In genomic region chr7:100706672-100707311, GRCh38 we compare ENCODE assay signal across 8 cellular contexts. TPM values are rescaled to one million over a fixed set of nuclear protein-coding genes. Genes with fewer than 3 reads are reported as not detected.
DNase-seq lines count a peak whose midpoint lies in the region; ATAC-seq and TF ChIP-seq lines count a peak whose summit lies in the region.

No MANE protein-coding gene starts in this region.

- no peak for TF ChIP-seq POLR2A in transverse colon (IDR thresholded peaks at IDR 0.05)

- peak overlapping the region; percentile 92 for H3K27ac Mint-ChIP-seq in activated CD8-positive, alpha-beta memory T cell treated with anti-CD3 and anti-CD28 coated beads, Interleukin-2, amount 10 ng/mL, durations not matched to agents 7 days and 5 days

- 21% methylated on average over 34 of the region's 34 CpGs for WGBS in liver
- 41% methylated on average over 34 of the region's 34 CpGs; no CpG with 5 or more reads in 1 of the 2 donors for WGBS in transverse colon (ENCODE audit: low coverage in 1 of 2), 2 donors

- TF ChIP-seq EP300 in transverse colon (IDR thresholded peaks at IDR 0.05; ENCODE audit: low read depth) = no peak

- TF ChIP-seq CTCF in astrocyte of the cerebellum (IDR thresholded peaks at IDR 0.05; ENCODE audit: low read depth, low read length, missing control alignments) = no peak
- TF ChIP-seq CTCF in liver (IDR thresholded peaks at IDR 0.05; ENCODE audit: low read depth, low read length, missing input control) = no peak
- no peak for TF ChIP-seq CTCF in transverse colon (IDR thresholded peaks at IDR 0.05)

- H3K4me3 Mint-ChIP-seq in activated CD8-positive, alpha-beta memory T cell treated with anti-CD3 and anti-CD28 coated beads, Interleukin-2, amount 10 ng/mL, durations not matched to agents 7 days and 5 days = peak overlapping the region; percentile 94

- intact Hi-C loops in transverse colon (cut with DNase I; ENCODE audit: low total_unique reads) = loop anchor here (10.0 kb wide), 2 partner anchors 148 to 232 kb away; partner anchors contain the start of genes SLC12A9 and TSC22D4

- H3K9me3 ChIP-seq in liver (ENCODE audit: control insufficient read depth in 4 of 4, low read length in 3 of 4) (no peaks in the 10 kb centered on the region), transverse colon (no peaks in the 10 kb centered on the region)

- DNase-seq in activated CD8-positive, alpha-beta memory T cell treated with anti-CD3 and anti-CD28 coated beads, Interleukin-2, amount 10 ng/mL, durations not matched to agents 7 days and 5 days = no peak
- DNase-seq in activated CD8-positive, alpha-beta memory T cell treated with anti-CD3 and anti-CD28 coated beads, Interleukin-2, amount 50 U/mL, for 48 hours = no peak
- no peak for DNase-seq in astrocyte of the cerebellum (ENCODE audit: low read depth)
- no peak for DNase-seq in transverse colon
- DNase-seq in C1 segment of cervical spinal cord (lab: John Stamatoyannopoulos, UW) = no peak

- no peaks in the 10 kb centered on the region for H3K27me3 ChIP-seq in liver (ENCODE audit: control insufficient read depth in 4 of 4, insufficient read depth in 4 of 4, low read length in 3 of 4)
- no peaks in the 10 kb centered on the region for H3K27me3 ChIP-seq in transverse colon

- peak overlapping the region; percentile 89 to 96 for H3K27ac ChIP-seq in liver (ENCODE audit: low read depth in 1 of 2, low read length in 2 of 2)
- peak overlapping the region; percentile 93 to 96 (median 94) for H3K27ac ChIP-seq in transverse colon

- no peak for ATAC-seq in activated CD8-positive, alpha-beta memory T cell treated with anti-CD3 and anti-CD28 coated beads, Interleukin-2, amount 10 ng/mL, durations not matched to agents 7 days and 5 days
- ATAC-seq in HG02885 (IDR thresholded peaks at IDR 0.05; ENCODE audit: poor library complexity, unreplicated experiment) (no peak), GM21576 (IDR thresholded peaks at IDR 0.05; ENCODE audit: unreplicated experiment) (no peak)

- peak overlapping the region; percentile 39 to 65 for H3K9ac ChIP-seq in liver (ENCODE audit: low read depth in 1 of 2, low read length in 2 of 2)

- no peaks in the 10 kb centered on the region for H3K36me3 ChIP-seq in liver (ENCODE audit: control insufficient read depth in 4 of 4, insufficient read depth in 3 of 4, low read depth in 1 of 4, low read length in 3 of 4)
- no peaks in the 10 kb centered on the region for H3K36me3 ChIP-seq in transverse colon

- H3K4me1 ChIP-seq in liver (ENCODE audit: control insufficient read depth in 4 of 4, insufficient read depth in 4 of 4, low read length in 3 of 4) (peaks cover 8 to 45% (median 24%) of the 10 kb centered on the region in 4 donors), transverse colon (peaks cover 7 to 21% (median 12%) of the 10 kb centered on the region in 4 donors)

- peak overlapping the region; percentile 89 for H3K4me3 ChIP-seq in astrocyte of the cerebellum (ENCODE audit: low read depth, low read length)
- peak overlapping the region; percentile 68 to 93 (median 81) for H3K4me3 ChIP-seq in liver (ENCODE audit: low read depth in 1 of 3, low read length in 3 of 3)
- H3K4me3 ChIP-seq in transverse colon = peak overlapping the region; percentile 82 to 92 (median 82)

- CTCF ChIA-PET in activated CD8-positive, alpha-beta memory T cell treated with anti-CD3 and anti-CD28 coated beads, Interleukin-2, amount 10 ng/mL, durations not matched to agents 7 days and 5 days (lab: Charles Lee) = interaction anchor here (1.3 to 6.5 kb wide), 11 partner anchors 8 to 371 kb away, joined by 3 to 137 read pairs (median 7); partner anchors contain the start of genes GIGYF1, SLC12A9 and SRRT

- in situ Hi-C loops in astrocyte of the cerebellum (cut with HindIII; ENCODE audit: low sequenced_read_pairs) (no loop called here), transverse colon (cut with MboI; ENCODE audit: low pct_ligation_motif_present in 1 of 4, low pct_unique_long_range_greater_than_20kb in 1 of 4, low sequenced_read_pairs in 3 of 4) (loop anchor here in 2 of 4 donors (25.0 kb wide), 2 partner anchors 156 to 244 kb away; partner anchors contain the start of genes SLC12A9 (in 1 of the 2), SPACDR (in 1 of the 2) and TRIP6 (in 1 of the 2))

- H3K9me3 Mint-ChIP-seq in activated CD8-positive, alpha-beta memory T cell treated with anti-CD3 and anti-CD28 coated beads, Interleukin-2, amount 10 ng/mL, durations not matched to agents 7 days and 5 days (ENCODE audit: low read depth) = no peaks in the 10 kb centered on the region

- TF ChIP-seq RAD21 in liver (IDR thresholded peaks at IDR 0.05) = no peak

- no peaks in the 10 kb centered on the region for H3K27me3 Mint-ChIP-seq in activated CD8-positive, alpha-beta memory T cell treated with anti-CD3 and anti-CD28 coated beads, Interleukin-2, amount 10 ng/mL, durations not matched to agents 7 days and 5 days

- peaks cover 24% of the 10 kb centered on the region for H3K4me1 Mint-ChIP-seq in activated CD8-positive, alpha-beta memory T cell treated with anti-CD3 and anti-CD28 coated beads, Interleukin-2, amount 10 ng/mL, durations not matched to agents 7 days and 5 days

- H3K36me3 Mint-ChIP-seq in activated CD8-positive, alpha-beta memory T cell treated with anti-CD3 and anti-CD28 coated beads, Interleukin-2, amount 10 ng/mL, durations not matched to agents 7 days and 5 days = peaks cover 4% of the 10 kb centered on the region

TF ChIP-seq in liver, 16 proteins besides CTCF, POLR2A, EP300 and RAD21:
- TF ChIP-seq NR2F2 (IDR thresholded peaks at IDR 0.05) (no peak), FOXA1 (IDR thresholded peaks at IDR 0.05) (no peak), YY1 (IDR thresholded peaks at IDR 0.05) (no peak), EGR1 (IDR thresholded peaks at IDR 0.05; ENCODE audit: low read depth in 2 of 2) (no peak), JUND (IDR thresholded peaks at IDR 0.05) (no peak), GABPA (IDR thresholded peaks at IDR 0.05 in 1 of 2, conservative IDR thresholded peaks at IDR 0.05 in 1 of 2) (no peak), FOXA2 (IDR thresholded peaks at IDR 0.05) (no peak)
- TF ChIP-seq, protein P1, sequence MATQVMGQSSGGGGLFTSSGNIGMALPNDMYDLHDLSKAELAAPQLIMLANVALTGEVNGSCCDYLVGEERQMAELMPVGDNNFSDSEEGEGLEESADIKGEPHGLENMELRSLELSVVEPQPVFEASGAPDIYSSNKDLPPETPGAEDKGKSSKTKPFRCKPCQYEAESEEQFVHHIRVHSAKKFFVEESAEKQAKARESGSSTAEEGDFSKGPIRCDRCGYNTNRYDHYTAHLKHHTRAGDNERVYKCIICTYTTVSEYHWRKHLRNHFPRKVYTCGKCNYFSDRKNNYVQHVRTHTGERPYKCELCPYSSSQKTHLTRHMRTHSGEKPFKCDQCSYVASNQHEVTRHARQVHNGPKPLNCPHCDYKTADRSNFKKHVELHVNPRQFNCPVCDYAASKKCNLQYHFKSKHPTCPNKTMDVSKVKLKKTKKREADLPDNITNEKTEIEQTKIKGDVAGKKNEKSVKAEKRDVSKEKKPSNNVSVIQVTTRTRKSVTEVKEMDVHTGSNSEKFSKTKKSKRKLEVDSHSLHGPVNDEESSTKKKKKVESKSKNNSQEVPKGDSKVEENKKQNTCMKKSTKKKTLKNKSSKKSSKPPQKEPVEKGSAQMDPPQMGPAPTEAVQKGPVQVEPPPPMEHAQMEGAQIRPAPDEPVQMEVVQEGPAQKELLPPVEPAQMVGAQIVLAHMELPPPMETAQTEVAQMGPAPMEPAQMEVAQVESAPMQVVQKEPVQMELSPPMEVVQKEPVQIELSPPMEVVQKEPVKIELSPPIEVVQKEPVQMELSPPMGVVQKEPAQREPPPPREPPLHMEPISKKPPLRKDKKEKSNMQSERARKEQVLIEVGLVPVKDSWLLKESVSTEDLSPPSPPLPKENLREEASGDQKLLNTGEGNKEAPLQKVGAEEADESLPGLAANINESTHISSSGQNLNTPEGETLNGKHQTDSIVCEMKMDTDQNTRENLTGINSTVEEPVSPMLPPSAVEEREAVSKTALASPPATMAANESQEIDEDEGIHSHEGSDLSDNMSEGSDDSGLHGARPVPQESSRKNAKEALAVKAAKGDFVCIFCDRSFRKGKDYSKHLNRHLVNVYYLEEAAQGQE (IDR thresholded peaks at IDR 0.05) = no peak

RNA-seq across cellular contexts. Expression of gene POP7, which starts 0.9 kb away (rescaled TPM):
- 10 to 100 TPM; 43.6 to 53.4 TPM for total RNA-seq in activated CD8-positive, alpha-beta memory T cell treated with anti-CD3 and anti-CD28 coated beads, Interleukin-2, amount 10 ng/mL, durations not matched to agents 7 days and 5 days
- total RNA-seq in liver = 10 to 100 TPM; 19.1 to 36.6 TPM
- 10 to 100 TPM; 31.1 to 40.1 TPM for polyA plus RNA-seq in liver
- 10 to 100 TPM; 10.7 to 58.7 (median 34.1) TPM for total RNA-seq in transverse colon

RNA-seq across cellular contexts. Expression of gene GIGYF1, which starts 12.7 kb away (rescaled TPM):
- total RNA-seq in activated CD8-positive, alpha-beta memory T cell treated with anti-CD3 and anti-CD28 coated beads, Interleukin-2, amount 10 ng/mL, durations not matched to agents 7 days and 5 days = 10 to 100 TPM; 47.1 to 53.4 TPM
- total RNA-seq in liver (10 to 100 TPM; 12.7 TPM), transverse colon (100 to 1,000 TPM in 1 of 4 donors, 10 to 100 TPM in 3; 25.4 to 104 (median 51.8) TPM)
- polyA plus RNA-seq in liver = 1 to 10 TPM; 6.8 to 7.5 TPM

RNA-seq across cellular contexts. Expression of gene EPO, which starts 13.5 kb away (rescaled TPM):
- total RNA-seq in activated CD8-positive, alpha-beta memory T cell treated with anti-CD3 and anti-CD28 coated beads, Interleukin-2, amount 10 ng/mL, durations not matched to agents 7 days and 5 days = not detected
- total RNA-seq in liver (1 to 10 TPM; 1.3 to 1.5 TPM), transverse colon (not detected)
- polyA plus RNA-seq in liver = 10 to 100 TPM in 1 of 2 donors, 1 to 10 TPM in 1; 5.3 to 22.9 TPM

RNA-seq across cellular contexts. Expression of gene ZAN, which starts 26.6 kb away (rescaled TPM):
- not detected for total RNA-seq in activated CD8-positive, alpha-beta memory T cell treated with anti-CD3 and anti-CD28 coated beads, Interleukin-2, amount 10 ng/mL, durations not matched to agents 7 days and 5 days
- total RNA-seq in liver = under 1 TPM in 1 of 2 donors, not detected in 1; under 0.01 TPM
- polyA plus RNA-seq in liver = under 1 TPM in 1 of 2 donors, not detected in 1; 0.08 TPM
- total RNA-seq in transverse colon = not detected

RNA-seq across cellular contexts. Expression of gene GNB2, which starts 33.3 kb away (rescaled TPM):
- total RNA-seq in activated CD8-positive, alpha-beta memory T cell treated with anti-CD3 and anti-CD28 coated beads, Interleukin-2, amount 10 ng/mL, durations not matched to agents 7 days and 5 days = 100 to 1,000 TPM; 243 to 271 TPM
- 10 to 100 TPM; 57.9 to 88.5 TPM for total RNA-seq in liver
- 100 to 1,000 TPM in 1 of 2 donors, 10 to 100 TPM in 1; 37.6 to 133 TPM for polyA plus RNA-seq in liver
- total RNA-seq in transverse colon = 100 to 1,000 TPM; 192 to 301 (median 246) TPM
